23 cellular contexts compared by ENCODE assay signal in the genomic region with DNA sequence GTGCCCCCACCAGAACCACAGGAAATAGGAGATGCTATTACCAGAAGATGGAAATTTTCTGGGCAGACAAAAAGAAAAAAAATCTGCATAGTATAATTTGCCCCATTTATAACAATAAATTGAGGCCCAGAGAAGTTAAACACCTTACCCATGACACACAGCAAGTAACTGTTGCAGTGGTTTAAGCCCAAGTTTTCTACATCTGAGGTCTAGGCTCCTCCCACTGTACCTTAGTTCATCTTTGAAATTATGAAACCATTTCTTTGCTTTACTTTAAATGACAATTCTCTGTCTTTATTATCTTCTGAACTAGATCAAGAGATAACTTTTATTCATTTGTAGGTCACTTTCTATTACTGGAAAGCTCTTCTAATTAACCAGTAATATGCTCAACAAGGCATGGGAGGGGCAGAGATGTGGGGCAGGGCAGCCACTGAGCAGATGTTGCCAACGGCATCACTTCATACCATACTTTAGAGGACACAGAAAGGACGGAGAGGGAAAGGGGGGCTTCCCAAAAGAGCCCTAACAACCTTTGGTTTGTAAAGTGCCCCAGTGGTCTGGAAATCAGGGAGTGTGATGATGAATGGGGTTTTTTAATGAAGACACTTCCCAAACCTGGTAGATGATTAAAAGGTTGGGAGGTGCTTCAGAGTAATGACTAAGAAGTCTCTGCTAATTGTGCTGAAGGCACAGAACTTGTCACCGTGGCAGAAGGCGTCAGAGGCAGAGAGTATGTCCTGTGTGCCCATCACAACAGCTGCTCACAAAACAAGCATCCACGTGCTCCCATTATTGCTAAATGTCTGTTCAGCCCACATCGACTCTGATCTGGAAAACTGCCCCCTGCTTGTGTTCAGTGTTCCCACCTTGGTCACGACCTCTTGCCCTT.
"Had no signal": no experiment of that assay in that cellular context is flagged by ENCODE, and none has a peak within 500 bp of the region (broad histone marks: within the 10 kb centered on the region; RNA-seq: fewer than 3 reads in every experiment).

No MANE protein-coding gene starts in this region.

- H3K36me3 ChIP-seq: adrenal gland, lower lobe of right lung, transverse colon, WERI-Rb-1 had no signal

- H3K4me1 Mint-ChIP-seq: activated naive CD4-positive, alpha-beta T cell treated with anti-CD3 and anti-CD28 coated beads, Interleukin-2, amount 50 U/mL, for 24 hours; stimulated activated naive CD8-positive, alpha-beta T cell treated with anti-CD3 and anti-CD28 coated beads, Interleukin-15, amount 100 ng/mL, for 72 hours had no signal

- FAIRE-seq: astrocyte, endothelial cell of umbilical vein, kidney, TTC549, urothelium cell line had no signal

- H3K27me3 ChIP-seq: adrenal gland, transverse colon had no signal

- H3K27me3 Mint-ChIP-seq: activated naive CD4-positive, alpha-beta T cell treated with anti-CD3 and anti-CD28 coated beads, Interleukin-2, amount 50 U/mL, for 24 hours; stimulated activated naive CD8-positive, alpha-beta T cell treated with anti-CD3 and anti-CD28 coated beads, Interleukin-15, amount 100 ng/mL, for 72 hours had no signal

- H3K9me3 ChIP-seq: adrenal gland, lower lobe of right lung, transverse colon had no signal

- H3K9me3 Mint-ChIP-seq: activated naive CD4-positive, alpha-beta T cell treated with anti-CD3 and anti-CD28 coated beads, Interleukin-2, amount 50 U/mL, for 24 hours; effector memory CD8-positive, alpha-beta T cell; stimulated activated naive CD8-positive, alpha-beta T cell treated with anti-CD3 and anti-CD28 coated beads, Interleukin-15, amount 100 ng/mL, for 72 hours had no signal

- H3K4me3 ChIP-seq: adrenal gland, lower lobe of right lung, transverse colon had no signal

- ATAC-seq: effector memory CD8-positive, alpha-beta T cell; esophagus mucosa; left lobe of liver; lower lobe of right lung; stimulated activated naive CD8-positive, alpha-beta T cell treated with anti-CD3 and anti-CD28 coated beads, Interleukin-15, amount 100 ng/mL, for 72 hours had no signal

- H3K4me3 Mint-ChIP-seq: activated naive CD4-positive, alpha-beta T cell treated with anti-CD3 and anti-CD28 coated beads, Interleukin-2, amount 50 U/mL, for 24 hours; effector memory CD8-positive, alpha-beta T cell; naive B cell; stimulated activated naive CD8-positive, alpha-beta T cell treated with anti-CD3 and anti-CD28 coated beads, Interleukin-15, amount 100 ng/mL, for 72 hours had no signal

- DNase-seq: activated CD4-positive, alpha-beta T cell treated with anti-CD3 and anti-CD28 coated beads, Interleukin-2, amount 50 U/mL, for 48 hours; activated CD4-positive, CD25-positive, alpha-beta regulatory T cell treated with anti-CD3 and anti-CD28 coated beads, Interleukin-2, amount 50 U/mL, for 72 hours; activated effector memory CD4-positive, alpha-beta T cell treated with anti-CD3 and anti-CD28 coated beads, Interleukin-2, amount 50 U/mL, for 16 hours; activated T-cell treated with anti-CD3 and anti-CD28 coated beads, Interleukin-2, amount 50 U/mL, for 1 hour; adrenal gland; central memory CD4-positive, alpha-beta T cell; effector memory CD8-positive, alpha-beta T cell; foreskin melanocyte; kidney; lower lobe of right lung; naive B cell; stimulated activated naive CD8-positive, alpha-beta T cell treated with anti-CD3 and anti-CD28 coated beads, Interleukin-15, amount 100 ng/mL, for 72 hours; T-helper 1 cell; transverse colon; WERI-Rb-1 had no signal

- H3K27ac ChIP-seq: adrenal gland, lower lobe of right lung, transverse colon, WERI-Rb-1 had no signal

- H3K27ac Mint-ChIP-seq: activated naive CD4-positive, alpha-beta T cell treated with anti-CD3 and anti-CD28 coated beads, Interleukin-2, amount 50 U/mL, for 24 hours; effector memory CD8-positive, alpha-beta T cell; progenitor cell of endocrine pancreas; stimulated activated naive CD8-positive, alpha-beta T cell treated with anti-CD3 and anti-CD28 coated beads, Interleukin-15, amount 100 ng/mL, for 72 hours had no signal

- H3K4me1 ChIP-seq: adrenal gland, lower lobe of right lung, transverse colon had no signal
